In the genomic region with DNA sequence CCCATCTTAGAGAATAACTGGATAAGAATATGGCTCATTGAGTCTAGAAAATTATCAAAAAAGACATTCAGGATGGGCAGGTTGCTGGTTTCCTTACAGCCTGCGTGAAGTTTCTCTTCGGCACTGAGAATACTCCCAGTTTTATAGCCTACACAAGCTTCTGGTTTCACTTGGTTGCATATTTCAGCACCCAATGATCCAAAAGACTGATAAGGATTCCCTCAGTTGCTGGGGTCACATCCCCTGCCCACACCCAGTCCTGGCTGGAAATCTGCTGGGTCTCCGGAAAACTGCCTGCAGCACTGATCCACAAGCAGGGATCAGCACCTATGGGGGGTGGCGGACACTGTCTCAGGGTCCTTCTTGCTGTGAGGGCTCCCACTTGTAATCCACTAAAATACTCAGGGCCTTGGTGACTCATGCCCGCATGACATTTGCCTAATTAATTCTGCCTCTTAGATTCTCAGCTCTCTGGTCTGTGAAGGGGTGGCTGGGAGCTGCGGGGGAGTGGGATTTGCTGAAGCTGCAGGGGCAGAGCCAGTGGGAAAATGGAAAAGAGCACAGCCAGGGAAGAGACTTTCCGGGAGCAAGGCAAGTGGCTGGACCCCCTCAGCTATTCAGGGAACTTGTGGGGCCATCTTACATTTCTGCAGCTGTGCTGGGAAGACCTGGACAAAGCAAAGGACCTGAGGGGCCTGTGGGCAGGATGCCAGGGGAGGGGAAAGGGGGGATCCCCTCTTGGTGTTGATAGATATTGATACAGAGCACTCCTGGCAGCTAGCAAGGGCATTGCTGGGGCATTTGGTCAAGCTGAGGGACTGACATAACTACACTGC, we compare ENCODE assay signal across 19 cellular contexts.
DNase-seq lines count a peak whose midpoint lies in the region; ATAC-seq and TF ChIP-seq lines count a peak whose summit lies in the region.
"Had no signal": no experiment of that assay in that cellular context is flagged by ENCODE, and none has a peak within 500 bp of the region (broad histone marks: within the 10 kb centered on the region; RNA-seq: fewer than 3 reads in every experiment).

No MANE protein-coding gene starts in this region.

- no peaks in the 10 kb centered on the region for H3K9me3 ChIP-seq in WERI-Rb-1 (ENCODE audit: severe bottlenecking)
- 0 out of 2 replicates have a peak, but pooled peaks cover 8% of the 10 kb centered on the region for H3K9me3 ChIP-seq in SK-N-SH

- CTCF ChIA-PET in SK-N-SH (lab: Yijun Ruan, JAX), result interaction anchor here (0.8 kb wide), 1 partner anchor 40 kb away, joined by 3 read pairs; no protein-coding TSS in a partner anchor

- H4K20me1 ChIP-seq in SK-N-SH (ENCODE audit: insufficient read depth), result no peaks in the 10 kb centered on the region

- H3K27ac ChIP-seq in WERI-Rb-1 (no peak overlapping the region), SK-N-SH (ENCODE audit: low read depth in 2 of 2, low read length in 1 of 2) (no peak overlapping the region)
- H3K27ac ChIP-seq: SK-N-MC had no signal

- TF ChIP-seq CTCF in WERI-Rb-1 (IDR thresholded peaks at IDR 0.05; ENCODE audit: low read depth, low read length) (no peak), SK-N-SH (IDR thresholded peaks at IDR 0.05) (no peak)

- H3K9me2 ChIP-seq in SK-N-SH, result no peaks in the 10 kb centered on the region

- no peaks in the 10 kb centered on the region for H3K4me1 ChIP-seq in SK-N-SH (ENCODE audit: control insufficient read depth in 1 of 2, insufficient read depth in 2 of 2, low read depth in 1 of 2, low read length in 1 of 2)

- H2AFZ ChIP-seq in SK-N-SH (ENCODE audit: low read depth), result no peak overlapping the region

- H3K27me3 ChIP-seq in WERI-Rb-1 (ENCODE audit: insufficient read depth, low read depth, severe bottlenecking), result no peaks in the 10 kb centered on the region
- H3K27me3 ChIP-seq in SK-N-SH (ENCODE audit: insufficient read depth), result no peaks in the 10 kb centered on the region

- H3K36me3 ChIP-seq in WERI-Rb-1 (no peaks in the 10 kb centered on the region), SK-N-SH (replicated peaks in 1 of 2; ENCODE audit: control insufficient read depth in 1 of 2, insufficient read depth in 2 of 2, low read length in 1 of 2) (no peaks in the 10 kb centered on the region)

- POLR2A ChIA-PET in SK-N-SH (lab: Yijun Ruan, JAX), result no interaction called here

- H3K4me3 ChIP-seq in WERI-Rb-1 (ENCODE audit: low read depth, low read length) (no peak overlapping the region), SK-N-SH (ENCODE audit: low read depth in 2 of 2, low read length in 1 of 2) (no peak overlapping the region)
- H3K4me3 ChIP-seq: SK-N-MC had no signal

- DNase-seq in D341Med (ENCODE audit: low spot score) (peak; percentile 37), WERI-Rb-1 (peak; percentile 4), iPS DF 19.7 (ENCODE audit: low read depth, low spot score) (peak; percentile 50), occipital lobe (lab: John Stamatoyannopoulos, UW) (peak; percentile 30), SK-N-SH (no peak)
- DNase-seq: AML-193; CD4-positive, alpha-beta T cell; DMS79 treated with DMSO at 0.1 percent for 48 hours; GF-D8; GOT3; NCI-H1436 treated with DMSO at 0.1 percent for 48 hours; NCI-H2081 treated with DMSO at 0.1 percent for 48 hours; NCI-H2227 treated with DMSO at 0.1 percent for 48 hours; NCI-H524 treated with DMSO at 0.1 percent for 48 hours; NK-92 treated with Interleukin-12 subunit alpha and Interleukin-12 subunit beta, amount 100 ng/mL, for 24 hours had no signal

- ATAC-seq in HG02870 (IDR thresholded peaks at IDR 0.05; ENCODE audit: unreplicated experiment), result no peak
- ATAC-seq in GM19455 (IDR thresholded peaks at IDR 0.05; ENCODE audit: unreplicated experiment), result no peak
- ATAC-seq in HG02763 (IDR thresholded peaks at IDR 0.05; ENCODE audit: unreplicated experiment), result no peak

- no peak overlapping the region for H3K9ac ChIP-seq in SK-N-SH

- TF ChIP-seq EP300 in SK-N-SH (IDR thresholded peaks at IDR 0.05; ENCODE audit: borderline replicate concordance in 1 of 2, low read depth in 1 of 2, low read length in 1 of 2), result no peak

- no peaks in the 10 kb centered on the region for H3F3A ChIP-seq in SK-N-SH (replicated peaks; ENCODE audit: insufficient read depth)

- H3K4me2 ChIP-seq in SK-N-SH, result no peak overlapping the region

- 10% methylated on average over 6 of the region's 7 CpGs for WGBS in SK-N-SH (ENCODE audit: low lambda C conversion rate)

- no peaks in the 10 kb centered on the region for H3K79me2 ChIP-seq in SK-N-SH (ENCODE audit: insufficient read depth)

- no peak for TF ChIP-seq RAD21 in SK-N-SH (IDR thresholded peaks at IDR 0.05; ENCODE audit: low read length)

TF ChIP-seq in SK-N-SH, 30 proteins besides CTCF, POLR2A, EP300 and RAD21:
- TF ChIP-seq TAF1 (IDR thresholded peaks at IDR 0.05; ENCODE audit: borderline replicate concordance, low read depth, low read length), result no peak
- TF ChIP-seq, protein P1, sequence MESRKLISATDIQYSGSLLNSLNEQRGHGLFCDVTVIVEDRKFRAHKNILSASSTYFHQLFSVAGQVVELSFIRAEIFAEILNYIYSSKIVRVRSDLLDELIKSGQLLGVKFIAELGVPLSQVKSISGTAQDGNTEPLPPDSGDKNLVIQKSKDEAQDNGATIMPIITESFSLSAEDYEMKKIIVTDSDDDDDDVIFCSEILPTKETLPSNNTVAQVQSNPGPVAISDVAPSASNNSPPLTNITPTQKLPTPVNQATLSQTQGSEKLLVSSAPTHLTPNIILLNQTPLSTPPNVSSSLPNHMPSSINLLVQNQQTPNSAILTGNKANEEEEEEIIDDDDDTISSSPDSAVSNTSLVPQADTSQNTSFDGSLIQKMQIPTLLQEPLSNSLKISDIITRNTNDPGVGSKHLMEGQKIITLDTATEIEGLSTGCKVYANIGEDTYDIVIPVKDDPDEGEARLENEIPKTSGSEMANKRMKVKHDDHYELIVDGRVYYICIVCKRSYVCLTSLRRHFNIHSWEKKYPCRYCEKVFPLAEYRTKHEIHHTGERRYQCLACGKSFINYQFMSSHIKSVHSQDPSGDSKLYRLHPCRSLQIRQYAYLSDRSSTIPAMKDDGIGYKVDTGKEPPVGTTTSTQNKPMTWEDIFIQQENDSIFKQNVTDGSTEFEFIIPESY (IDR thresholded peaks at IDR 0.05; ENCODE audit: borderline replicate concordance, low read depth), result no peak
- no peak for TF ChIP-seq PBX3 (IDR thresholded peaks at IDR 0.05)
- no peak for TF ChIP-seq RFX5 (IDR thresholded peaks at IDR 0.05; ENCODE audit: low read length)
- TF ChIP-seq, protein P2, sequence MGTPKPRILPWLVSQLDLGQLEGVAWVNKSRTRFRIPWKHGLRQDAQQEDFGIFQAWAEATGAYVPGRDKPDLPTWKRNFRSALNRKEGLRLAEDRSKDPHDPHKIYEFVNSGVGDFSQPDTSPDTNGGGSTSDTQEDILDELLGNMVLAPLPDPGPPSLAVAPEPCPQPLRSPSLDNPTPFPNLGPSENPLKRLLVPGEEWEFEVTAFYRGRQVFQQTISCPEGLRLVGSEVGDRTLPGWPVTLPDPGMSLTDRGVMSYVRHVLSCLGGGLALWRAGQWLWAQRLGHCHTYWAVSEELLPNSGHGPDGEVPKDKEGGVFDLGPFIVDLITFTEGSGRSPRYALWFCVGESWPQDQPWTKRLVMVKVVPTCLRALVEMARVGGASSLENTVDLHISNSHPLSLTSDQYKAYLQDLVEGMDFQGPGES (IDR thresholded peaks at IDR 0.05; ENCODE audit: low read depth, low read length), result no peak
- TF ChIP-seq CHD2 (IDR thresholded peaks at IDR 0.05; ENCODE audit: low read length, partially characterized antibody), result no peak
- TF ChIP-seq, protein P3, sequence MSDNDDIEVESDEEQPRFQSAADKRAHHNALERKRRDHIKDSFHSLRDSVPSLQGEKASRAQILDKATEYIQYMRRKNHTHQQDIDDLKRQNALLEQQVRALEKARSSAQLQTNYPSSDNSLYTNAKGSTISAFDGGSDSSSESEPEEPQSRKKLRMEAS (IDR thresholded peaks at IDR 0.05; ENCODE audit: low read depth), result no peak
- no peak for TF ChIP-seq FOSL2 (IDR thresholded peaks at IDR 0.05; ENCODE audit: borderline replicate concordance, low read depth)
